In the genomic region with DNA sequence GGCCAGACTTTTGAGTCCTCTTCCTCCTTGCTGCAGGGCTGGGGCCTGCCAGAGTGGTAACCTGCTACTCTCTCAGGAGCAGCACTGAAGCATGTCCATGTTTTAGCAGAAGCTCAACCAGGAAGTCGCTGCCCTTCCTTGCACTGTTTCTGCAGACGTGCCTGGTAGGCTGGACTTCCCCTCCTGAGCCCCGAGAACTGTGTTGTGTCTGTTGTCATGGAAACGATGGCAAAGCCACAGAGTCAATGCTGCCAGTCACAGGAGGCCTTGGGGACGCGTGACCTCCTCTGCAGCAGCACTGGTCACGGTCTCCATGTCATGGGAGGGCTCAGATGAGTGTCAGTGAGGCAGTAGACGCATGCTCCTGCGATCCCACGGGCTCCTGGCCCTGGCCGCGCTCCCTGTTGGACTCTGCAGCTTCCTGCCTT, we compare ENCODE assay signal across 1 cellular context.
TF ChIP-seq lines count a peak whose summit lies in the region.

No MANE protein-coding gene starts in this region.

TF ChIP-seq in SK-N-SH treated with all-trans-retinoic acid at 6 μM for 48 hours, 23 proteins besides CTCF, POLR2A, EP300 and RAD21 (continued from another document):
- TF ChIP-seq ZNF565 (CRISPR knock-in tag; conservative IDR thresholded peaks at IDR 0.05; ENCODE audit: low read depth) (no peak), ZNF8 (CRISPR knock-in tag; IDR thresholded peaks at IDR 0.05) (no peak), ZC3H10 (CRISPR knock-in tag; IDR thresholded peaks at IDR 0.05) (no peak), CSDC2 (CRISPR knock-in tag; IDR thresholded peaks at IDR 0.05) (no peak), RARB (CRISPR knock-in tag; IDR thresholded peaks at IDR 0.05) (no peak), SNAI2 (CRISPR knock-in tag; IDR thresholded peaks at IDR 0.05) (no peak), TOX (CRISPR knock-in tag; IDR thresholded peaks at IDR 0.05; ENCODE audit: borderline replicate concordance) (no peak), OSR1 (CRISPR knock-in tag; IDR thresholded peaks at IDR 0.05) (no peak), ISL1 (CRISPR knock-in tag; IDR thresholded peaks at IDR 0.05) (no peak), PPARA (CRISPR knock-in tag; IDR thresholded peaks at IDR 0.05; ENCODE audit: borderline replicate concordance) (no peak), ZFP3 (CRISPR knock-in tag; IDR thresholded peaks at IDR 0.05) (no peak), ARNTL (CRISPR knock-in tag; IDR thresholded peaks at IDR 0.05; ENCODE audit: borderline replicate concordance, low read depth) (no peak), ESRRG (CRISPR knock-in tag; IDR thresholded peaks at IDR 0.05) (no peak), BACH2 (CRISPR knock-in tag; IDR thresholded peaks at IDR 0.05; ENCODE audit: borderline replicate concordance) (no peak)
- TF ChIP-seq, protein P1, sequence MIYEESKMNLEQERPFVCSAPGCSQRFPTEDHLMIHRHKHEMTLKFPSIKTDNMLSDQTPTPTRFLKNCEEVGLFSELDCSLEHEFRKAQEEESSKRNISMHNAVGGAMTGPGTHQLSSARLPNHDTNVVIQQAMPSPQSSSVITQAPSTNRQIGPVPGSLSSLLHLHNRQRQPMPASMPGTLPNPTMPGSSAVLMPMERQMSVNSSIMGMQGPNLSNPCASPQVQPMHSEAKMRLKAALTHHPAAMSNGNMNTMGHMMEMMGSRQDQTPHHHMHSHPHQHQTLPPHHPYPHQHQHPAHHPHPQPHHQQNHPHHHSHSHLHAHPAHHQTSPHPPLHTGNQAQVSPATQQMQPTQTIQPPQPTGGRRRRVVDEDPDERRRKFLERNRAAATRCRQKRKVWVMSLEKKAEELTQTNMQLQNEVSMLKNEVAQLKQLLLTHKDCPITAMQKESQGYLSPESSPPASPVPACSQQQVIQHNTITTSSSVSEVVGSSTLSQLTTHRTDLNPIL (CRISPR knock-in tag; IDR thresholded peaks at IDR 0.05; ENCODE audit: low read depth): no peak
- TF ChIP-seq, protein P2, sequence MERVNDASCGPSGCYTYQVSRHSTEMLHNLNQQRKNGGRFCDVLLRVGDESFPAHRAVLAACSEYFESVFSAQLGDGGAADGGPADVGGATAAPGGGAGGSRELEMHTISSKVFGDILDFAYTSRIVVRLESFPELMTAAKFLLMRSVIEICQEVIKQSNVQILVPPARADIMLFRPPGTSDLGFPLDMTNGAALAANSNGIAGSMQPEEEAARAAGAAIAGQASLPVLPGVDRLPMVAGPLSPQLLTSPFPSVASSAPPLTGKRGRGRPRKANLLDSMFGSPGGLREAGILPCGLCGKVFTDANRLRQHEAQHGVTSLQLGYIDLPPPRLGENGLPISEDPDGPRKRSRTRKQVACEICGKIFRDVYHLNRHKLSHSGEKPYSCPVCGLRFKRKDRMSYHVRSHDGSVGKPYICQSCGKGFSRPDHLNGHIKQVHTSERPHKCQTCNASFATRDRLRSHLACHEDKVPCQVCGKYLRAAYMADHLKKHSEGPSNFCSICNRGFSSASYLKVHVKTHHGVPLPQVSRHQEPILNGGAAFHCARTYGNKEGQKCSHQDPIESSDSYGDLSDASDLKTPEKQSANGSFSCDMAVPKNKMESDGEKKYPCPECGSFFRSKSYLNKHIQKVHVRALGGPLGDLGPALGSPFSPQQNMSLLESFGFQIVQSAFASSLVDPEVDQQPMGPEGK (CRISPR knock-in tag; IDR thresholded peaks at IDR 0.05; ENCODE audit: borderline replicate concordance): no peak
